Comparison of ENCODE assay signal across 15 cellular contexts in the genomic region with DNA sequence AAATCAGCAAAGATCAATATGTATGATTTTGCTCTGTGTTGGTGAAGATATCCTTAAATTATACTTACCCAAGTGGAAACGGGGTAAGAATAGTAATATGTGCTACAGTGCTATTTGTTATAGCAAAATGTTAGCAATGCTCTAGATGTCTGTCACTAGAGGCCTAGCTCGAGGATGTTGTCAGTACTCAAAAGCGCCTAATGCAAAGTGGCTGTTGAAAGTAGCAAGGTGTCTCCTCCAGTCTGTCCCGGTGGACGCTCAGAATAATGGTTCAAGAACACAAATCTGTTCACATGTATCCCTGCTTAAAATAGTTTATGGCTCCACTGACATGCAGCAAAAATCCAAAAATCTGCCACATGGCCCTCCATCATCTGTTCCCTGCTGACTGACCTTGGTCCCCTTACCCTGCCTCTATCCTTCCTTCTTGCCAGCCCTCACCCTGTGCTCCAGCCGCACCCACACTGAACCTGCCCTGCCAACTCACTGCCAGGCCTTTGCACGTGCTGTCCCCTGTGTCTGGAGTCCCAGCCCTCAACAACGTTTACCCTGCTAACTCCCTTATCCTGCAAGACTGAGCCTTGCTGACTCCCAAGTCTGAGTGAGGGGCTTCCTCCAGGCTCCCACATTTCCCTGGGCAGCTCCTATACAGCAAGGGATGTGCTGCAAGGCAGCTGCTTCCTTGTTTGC. TPM values are rescaled to one million over a fixed set of nuclear protein-coding genes. Genes with fewer than 3 reads are reported as not detected.
"Had no signal": no experiment of that assay in that cellular context is flagged by ENCODE, and none has a peak within 500 bp of the region (broad histone marks: within the 10 kb centered on the region; RNA-seq: fewer than 3 reads in every experiment).

No MANE protein-coding gene starts in this region.

- H3K27ac Mint-ChIP-seq: activated CD4-positive, alpha-beta T cell treated with anti-CD3 and anti-CD28 coated beads, Interleukin-2, amount 10 ng/mL, durations not matched to agents 24 days and 14 days; activated naive CD8-positive, alpha-beta T cell treated with anti-CD3 and anti-CD28 coated beads, Interleukin-2, amount 10 ng/mL, durations not matched to agents 7 days and 5 days; activated T-helper 1 cell treated with anti-CD3 and anti-CD28 coated beads, Interleukin-12 subunit alpha, Interleukin-12 subunit beta, Interleukin-2, Interleukin-4 antibody, amounts not matched to agents 30 ng/mL and 10 ng/mL and 1 ng/mL, durations not matched to agents 14 hours and 24 hours and 36 hours; memory B cell; stimulated activated memory B cell treated with anti-CD40 and anti-IgM and Interleukin-4, amounts not matched to agents 10 μg/mL and 1 μg/mL and 100 μg/mL, for 72 hours; T-helper 17 cell; WTC11 had no signal

- H3K9me3 Mint-ChIP-seq: activated CD4-positive, alpha-beta T cell treated with anti-CD3 and anti-CD28 coated beads, Interleukin-2, amount 10 ng/mL, durations not matched to agents 24 days and 14 days; activated T-helper 1 cell treated with anti-CD3 and anti-CD28 coated beads, Interleukin-12 subunit alpha, Interleukin-12 subunit beta, Interleukin-2, Interleukin-4 antibody, amounts not matched to agents 30 ng/mL and 10 ng/mL and 1 ng/mL, durations not matched to agents 14 hours and 24 hours and 36 hours had no signal

- ATAC-seq: gastroesophageal sphincter; left lobe of liver; stimulated activated memory B cell treated with anti-CD40 and anti-IgM and Interleukin-4, amounts not matched to agents 10 μg/mL and 1 μg/mL and 100 μg/mL, for 72 hours; T-helper 17 cell; WTC11 had no signal

- H3K27ac ChIP-seq: heart right ventricle had no signal

- H3K27me3 ChIP-seq: gastroesophageal sphincter, heart right ventricle had no signal

- H3K9me3 ChIP-seq: gastroesophageal sphincter, heart right ventricle had no signal

- H3K4me1 Mint-ChIP-seq: activated naive CD8-positive, alpha-beta T cell treated with anti-CD3 and anti-CD28 coated beads, Interleukin-2, amount 10 ng/mL, durations not matched to agents 7 days and 5 days; memory B cell; stimulated activated memory B cell treated with anti-CD40 and anti-IgM and Interleukin-4, amounts not matched to agents 10 μg/mL and 1 μg/mL and 100 μg/mL, for 72 hours had no signal

- H3K36me3 Mint-ChIP-seq: activated naive CD8-positive, alpha-beta T cell treated with anti-CD3 and anti-CD28 coated beads, Interleukin-2, amount 10 ng/mL, durations not matched to agents 7 days and 5 days; memory B cell; stimulated activated memory B cell treated with anti-CD40 and anti-IgM and Interleukin-4, amounts not matched to agents 10 μg/mL and 1 μg/mL and 100 μg/mL, for 72 hours; WTC11 had no signal

- DNase-seq: activated CD4-positive, alpha-beta T cell treated with anti-CD3 and anti-CD28 coated beads, Interleukin-2, amount 10 ng/mL, durations not matched to agents 24 days and 14 days; activated CD8-positive, alpha-beta memory T cell treated with anti-CD3 and anti-CD28 coated beads for 24 hours; activated naive CD8-positive, alpha-beta T cell treated with anti-CD3 and anti-CD28 coated beads, Interleukin-2, amount 10 ng/mL, durations not matched to agents 7 days and 5 days; anterior cingulate cortex; cerebellar nuclear complex; heart right ventricle; T-helper 17 cell had no signal

- H3K36me3 ChIP-seq: gastroesophageal sphincter, heart right ventricle had no signal

- H3K4me3 ChIP-seq: gastroesophageal sphincter, heart right ventricle had no signal

- H3K4me3 Mint-ChIP-seq: activated CD4-positive, alpha-beta T cell treated with anti-CD3 and anti-CD28 coated beads, Interleukin-2, amount 10 ng/mL, durations not matched to agents 24 days and 14 days; activated naive CD8-positive, alpha-beta T cell treated with anti-CD3 and anti-CD28 coated beads, Interleukin-2, amount 10 ng/mL, durations not matched to agents 7 days and 5 days; activated T-helper 1 cell treated with anti-CD3 and anti-CD28 coated beads, Interleukin-12 subunit alpha, Interleukin-12 subunit beta, Interleukin-2, Interleukin-4 antibody, amounts not matched to agents 30 ng/mL and 10 ng/mL and 1 ng/mL, durations not matched to agents 14 hours and 24 hours and 36 hours; memory B cell; stimulated activated memory B cell treated with anti-CD40 and anti-IgM and Interleukin-4, amounts not matched to agents 10 μg/mL and 1 μg/mL and 100 μg/mL, for 72 hours; T-helper 17 cell; WTC11 had no signal

RNA-seq across cellular contexts. Expression of a gene that starts 9.6 kb away (rescaled TPM):
- total RNA-seq: activated T-helper 1 cell treated with anti-CD3 and anti-CD28 coated beads, Interleukin-12 subunit alpha, Interleukin-12 subunit beta, Interleukin-2, Interleukin-4 antibody, amounts not matched to agents 30 ng/mL and 10 ng/mL and 1 ng/mL, durations not matched to agents 14 hours and 24 hours and 36 hours had no signal

RNA-seq across cellular contexts. Expression of a gene that starts 14.5 kb away (rescaled TPM):
- total RNA-seq: activated CD4-positive, alpha-beta T cell treated with anti-CD3 and anti-CD28 coated beads, Interleukin-2, amount 10 ng/mL, durations not matched to agents 24 days and 14 days; activated naive CD8-positive, alpha-beta T cell treated with anti-CD3 and anti-CD28 coated beads, Interleukin-2, amount 10 ng/mL, durations not matched to agents 7 days and 5 days; activated T-helper 1 cell treated with anti-CD3 and anti-CD28 coated beads, Interleukin-12 subunit alpha, Interleukin-12 subunit beta, Interleukin-2, Interleukin-4 antibody, amounts not matched to agents 30 ng/mL and 10 ng/mL and 1 ng/mL, durations not matched to agents 14 hours and 24 hours and 36 hours; dermis microvascular lymphatic vessel endothelial cell; T-helper 17 cell had no signal
- polyA plus RNA-seq: neural cell had no signal
